In genomic region chr3:122767690-122768372, GRCh38 we compare ENCODE assay signal across 23 cellular contexts. TPM values are rescaled to one million over a fixed set of nuclear protein-coding genes. Genes with fewer than 3 reads are reported as not detected.
DNase-seq lines count a peak whose midpoint lies in the region; ATAC-seq and TF ChIP-seq lines count a peak whose summit lies in the region.
"Had no signal": no experiment of that assay in that cellular context is flagged by ENCODE, and none has a peak within 500 bp of the region (broad histone marks: within the 10 kb centered on the region; RNA-seq: fewer than 3 reads in every experiment).

No MANE protein-coding gene starts in this region.

- no peak for TF ChIP-seq POLR2A in thyroid gland (IDR thresholded peaks at IDR 0.05)

- intact Hi-C loops in left cardiac atrium (cut with DNase I) (no loop called here), thyroid gland (cut with DNase I) (no loop called here)

- H3K4me3 ChIP-seq in thyroid gland (replicated peaks in 1 of 3): no peak overlapping the region
- H3K4me3 ChIP-seq: ascending aorta, GM12878, hepatocyte, thoracic aorta had no signal

- TF ChIP-seq CTCF in thyroid gland (IDR thresholded peaks at IDR 0.05): no peak

- H3K4me1 Mint-ChIP-seq in activated T-cell treated with anti-CD3 and anti-CD28 coated beads, Interleukin-2, amount 50 U/mL, for 72 hours (ENCODE audit: low read depth): no peaks in the 10 kb centered on the region
- H3K4me1 Mint-ChIP-seq in naive B cell: no peaks in the 10 kb centered on the region
- no peaks in the 10 kb centered on the region for H3K4me1 Mint-ChIP-seq in stimulated activated effector memory CD8-positive, alpha-beta T cell treated with anti-CD3 and anti-CD28 coated beads, Interleukin-12 subunit alpha, Interleukin-12 subunit beta, amount 100 ng/mL, for 72 hours
- H3K4me1 Mint-ChIP-seq: activated CD8-positive, alpha-beta memory T cell treated with anti-CD3 and anti-CD28 coated beads, Interleukin-2, amount 10 ng/mL, durations not matched to agents 7 days and 5 days had no signal

- H3K36me3 Mint-ChIP-seq in activated T-cell treated with anti-CD3 and anti-CD28 coated beads, Interleukin-2, amount 50 U/mL, for 72 hours (ENCODE audit: insufficient read depth in 2 of 2): peaks cover 0 to 3% of the 10 kb centered on the region in 2 donors
- peaks cover 6 to 14% of the 10 kb centered on the region in 2 donors for H3K36me3 Mint-ChIP-seq in naive B cell
- peaks cover 17% of the 10 kb centered on the region for H3K36me3 Mint-ChIP-seq in stimulated activated effector memory CD8-positive, alpha-beta T cell treated with anti-CD3 and anti-CD28 coated beads, Interleukin-12 subunit alpha, Interleukin-12 subunit beta, amount 100 ng/mL, for 72 hours

- no peaks in the 10 kb centered on the region for H3K9me3 ChIP-seq in thyroid gland
- H3K9me3 ChIP-seq: ascending aorta, thoracic aorta had no signal

- no peaks in the 10 kb centered on the region for H3K36me3 ChIP-seq in thyroid gland

- H3K9me3 Mint-ChIP-seq in activated T-cell treated with anti-CD3 and anti-CD28 coated beads, Interleukin-2, amount 50 U/mL, for 72 hours: no peaks in the 10 kb centered on the region
- H3K9me3 Mint-ChIP-seq in naive B cell: no peaks in the 10 kb centered on the region
- no peaks in the 10 kb centered on the region for H3K9me3 Mint-ChIP-seq in stimulated activated effector memory CD8-positive, alpha-beta T cell treated with anti-CD3 and anti-CD28 coated beads, Interleukin-12 subunit alpha, Interleukin-12 subunit beta, amount 100 ng/mL, for 72 hours
- H3K9me3 Mint-ChIP-seq: T-helper 2 cell treated with Interferon-gamma antibody and Interleukin-4, amounts not matched to agents 5 μg/mL and 100 μg/mL, for 36 hours had no signal

- H3K27me3 ChIP-seq in thyroid gland: no peaks in the 10 kb centered on the region
- H3K27me3 ChIP-seq: ascending aorta, hepatocyte had no signal

- WGBS in thyroid gland, 2 donors: 30 to 47% methylated on average over 1 of the region's 1 CpG

- peak overlapping the region; percentile 78 to 86 (median 80) for H3K27ac ChIP-seq in thyroid gland
- H3K27ac ChIP-seq: 22Rv1, hepatocyte, parathyroid adenoma had no signal

- H3K27me3 Mint-ChIP-seq in activated T-cell treated with anti-CD3 and anti-CD28 coated beads, Interleukin-2, amount 50 U/mL, for 72 hours (ENCODE audit: low read depth): no peaks in the 10 kb centered on the region
- no peaks in the 10 kb centered on the region for H3K27me3 Mint-ChIP-seq in naive B cell
- H3K27me3 Mint-ChIP-seq: activated CD8-positive, alpha-beta memory T cell treated with anti-CD3 and anti-CD28 coated beads, Interleukin-2, amount 10 ng/mL, durations not matched to agents 7 days and 5 days had no signal

- H3K4me1 ChIP-seq in thyroid gland: peaks cover 20 to 26% of the 10 kb centered on the region in 2 donors
- H3K4me1 ChIP-seq: ascending aorta, parathyroid adenoma had no signal

- ATAC-seq in activated T-cell treated with anti-CD3 and anti-CD28 coated beads, Interleukin-2, amount 50 U/mL, for 72 hours (replicated peaks in 1 of 2): no peak
- peak; percentile 34 to 69 for ATAC-seq in left cardiac atrium
- no peak for ATAC-seq in naive B cell (ENCODE audit: low read depth in 2 of 2)
- no peak for ATAC-seq in stimulated activated effector memory CD8-positive, alpha-beta T cell treated with anti-CD3 and anti-CD28 coated beads, Interleukin-12 subunit alpha, Interleukin-12 subunit beta, amount 100 ng/mL, for 72 hours
- ATAC-seq: activated CD8-positive, alpha-beta memory T cell treated with anti-CD3 and anti-CD28 coated beads, Interleukin-2, amount 10 ng/mL, durations not matched to agents 7 days and 5 days; GM12878 had no signal

- DNase-seq in activated T-cell treated with anti-CD3 and anti-CD28 coated beads, Interleukin-2, amount 50 U/mL, for 72 hours: no peak
- DNase-seq in activated T-cell treated with anti-CD3 and anti-CD28 coated beads for 4 hours: no peak
- no peak for DNase-seq in left cardiac atrium
- DNase-seq in naive B cell: no peak
- DNase-seq in thyroid gland: peak; percentile 52 to 66
- no peak for DNase-seq in stimulated activated effector memory CD8-positive, alpha-beta T cell treated with anti-CD3 and anti-CD28 coated beads, Interleukin-12 subunit alpha, Interleukin-12 subunit beta, amount 100 ng/mL, for 72 hours (ENCODE audit: low spot score in 2 of 2)
- no peak for DNase-seq in NCI-H2196 (lab: John Stamatoyannopoulos, UW; ENCODE audit: unreplicated experiment)
- DNase-seq in activated CD8-positive, alpha-beta memory T cell treated with anti-CD3 and anti-CD28 coated beads, Interleukin-2, amount 50 U/mL, for 4 hours: no peak
- DNase-seq: activated CD4-positive, CD25-positive, alpha-beta regulatory T cell treated with anti-CD3 and anti-CD28 coated beads, Interleukin-2, amount 50 U/mL, for 72 hours; activated CD8-positive, alpha-beta memory T cell treated with anti-CD3 and anti-CD28 coated beads, Interleukin-2, amount 10 ng/mL, durations not matched to agents 7 days and 5 days; activated effector memory CD4-positive, alpha-beta T cell treated with anti-CD3 and anti-CD28 coated beads, Interleukin-2, amount 50 U/mL, for 16 hours; kidney; NCI-H1417 treated with DMSO at 0.1 percent for 48 hours; NCI-H2171; NCI-H748 treated with DMSO at 0.1 percent for 48 hours; OCI-M1 had no signal

- H3K27ac Mint-ChIP-seq in activated T-cell treated with anti-CD3 and anti-CD28 coated beads, Interleukin-2, amount 50 U/mL, for 72 hours: peak overlapping the region; percentile 65
- peak overlapping the region in 4 of 6 donors; percentile 27 to 68 (median 40) for H3K27ac Mint-ChIP-seq in naive B cell
- H3K27ac Mint-ChIP-seq in stimulated activated effector memory CD8-positive, alpha-beta T cell treated with anti-CD3 and anti-CD28 coated beads, Interleukin-12 subunit alpha, Interleukin-12 subunit beta, amount 100 ng/mL, for 72 hours: no peak overlapping the region
- H3K27ac Mint-ChIP-seq: activated CD8-positive, alpha-beta memory T cell treated with anti-CD3 and anti-CD28 coated beads, Interleukin-2, amount 10 ng/mL, durations not matched to agents 7 days and 5 days; T-helper 2 cell treated with Interferon-gamma antibody and Interleukin-4, amounts not matched to agents 5 μg/mL and 100 μg/mL, for 36 hours had no signal

- H3K4me3 Mint-ChIP-seq in activated T-cell treated with anti-CD3 and anti-CD28 coated beads, Interleukin-2, amount 50 U/mL, for 72 hours: no peak overlapping the region
- no peak overlapping the region for H3K4me3 Mint-ChIP-seq in naive B cell
- no peak overlapping the region for H3K4me3 Mint-ChIP-seq in stimulated activated effector memory CD8-positive, alpha-beta T cell treated with anti-CD3 and anti-CD28 coated beads, Interleukin-12 subunit alpha, Interleukin-12 subunit beta, amount 100 ng/mL, for 72 hours
- H3K4me3 Mint-ChIP-seq: activated CD8-positive, alpha-beta memory T cell treated with anti-CD3 and anti-CD28 coated beads, Interleukin-2, amount 10 ng/mL, durations not matched to agents 7 days and 5 days; T-helper 2 cell treated with Interferon-gamma antibody and Interleukin-4, amounts not matched to agents 5 μg/mL and 100 μg/mL, for 36 hours had no signal

RNA-seq across cellular contexts. Expression of gene HSPBAP1, which starts 25.8 kb away (rescaled TPM):
- 1 to 10 TPM; 8.2 to 9.3 TPM for total RNA-seq in activated T-cell treated with anti-CD3 and anti-CD28 coated beads, Interleukin-2, amount 50 U/mL, for 72 hours
- total RNA-seq in left cardiac atrium (1 to 10 TPM; 6.2 to 6.3 TPM), thyroid gland (10 to 100 TPM; 12.4 to 17.3 (median 15.8) TPM)
- 10 to 100 TPM in 4 of 6 donors, 1 to 10 TPM in 2; 8.6 to 14.7 (median 10.7) TPM for polyA plus RNA-seq in naive B cell (ENCODE audit: low read depth in 6 of 6)

RNA-seq across cellular contexts. Expression of gene SLC49A4, which starts 27.0 kb away (rescaled TPM):
- total RNA-seq in activated T-cell treated with anti-CD3 and anti-CD28 coated beads, Interleukin-2, amount 50 U/mL, for 72 hours: 1 to 10 TPM; 2.9 to 3.5 TPM
- total RNA-seq in left cardiac atrium (10 to 100 TPM; 16.8 to 23.2 TPM), thyroid gland (10 to 100 TPM; 22.6 to 32.5 (median 28.2) TPM)
- 1 to 10 TPM; 3.0 to 5.4 (median 4.3) TPM for polyA plus RNA-seq in naive B cell (ENCODE audit: low read depth in 6 of 6)

Comparison
In these comparisons a context has a peak if more than half of its experiments do, and no peak if none do; other contexts are left out.
1. ATAC-seq: peak in left cardiac atrium (2 of 2); none in activated T-cell treated with anti-CD3 and anti-CD28 coated beads, Interleukin-2, amount 50 U/mL, for 72 hours (0 of 2), naive B cell (0 of 2) and stimulated activated effector memory CD8-positive, alpha-beta T cell treated with anti-CD3 and anti-CD28 coated beads, Interleukin-12 subunit alpha, Interleukin-12 subunit beta, amount 100 ng/mL, for 72 hours (single experiment).
2. DNase-seq: peak in thyroid gland (2 of 2); none in activated T-cell treated with anti-CD3 and anti-CD28 coated beads, Interleukin-2, amount 50 U/mL, for 72 hours (0 of 2), activated T-cell treated with anti-CD3 and anti-CD28 coated beads for 4 hours (single experiment), left cardiac atrium (single experiment), naive B cell (single experiment), stimulated activated effector memory CD8-positive, alpha-beta T cell treated with anti-CD3 and anti-CD28 coated beads, Interleukin-12 subunit alpha, Interleukin-12 subunit beta, amount 100 ng/mL, for 72 hours (0 of 2), NCI-H2196 (single experiment) and activated CD8-positive, alpha-beta memory T cell treated with anti-CD3 and anti-CD28 coated beads, Interleukin-2, amount 50 U/mL, for 4 hours (single experiment).